In genomic region chr4:169976951-169977350, GRCh38 we compare ENCODE assay signal across 28 cellular contexts.
"Had no signal": no experiment of that assay in that cellular context is flagged by ENCODE, and none has a peak within 500 bp of the region (broad histone marks: within the 10 kb centered on the region; RNA-seq: fewer than 3 reads in every experiment).

No MANE protein-coding gene starts in this region.

- H3K9me3 Mint-ChIP-seq: endodermal cell; memory B cell; mesothelial cell of epicardium; naive thymus-derived CD4-positive, alpha-beta T cell; nephron; stimulated activated naive B cell treated with anti-CD40 and anti-IgM and Interleukin-4, amounts not matched to agents 10 μg/mL and 1 μg/mL and 100 μg/mL, for 72 hours; stimulated activated naive CD8-positive, alpha-beta T cell treated with anti-CD3 and anti-CD28 coated beads, Interleukin-15, Interleukin-2, amounts not matched to agents 100 ng/mL and 50 ng/mL, for 24 hours had no signal

- H3K9me3 ChIP-seq: gastroesophageal sphincter, heart left ventricle, psoas muscle, spleen, thoracic aorta, tibial nerve, upper lobe of right lung, uterus had no signal

- ATAC-seq: gastroesophageal sphincter; heart left ventricle; naive thymus-derived CD4-positive, alpha-beta T cell; psoas muscle; right cardiac atrium; stimulated activated naive B cell treated with anti-CD40 and anti-IgM and Interleukin-4, amounts not matched to agents 10 μg/mL and 1 μg/mL and 100 μg/mL, for 72 hours had no signal

- H3K27ac ChIP-seq: dorsolateral prefrontal cortex, epithelial cell of prostate, foreskin keratinocyte, gastroesophageal sphincter, heart left ventricle, psoas muscle, skin epidermis, spleen, thoracic aorta, tibial nerve, upper lobe of right lung, uterus had no signal

- H3K36me3 ChIP-seq: gastroesophageal sphincter, heart left ventricle, spleen, thoracic aorta, tibial nerve, upper lobe of right lung, uterus had no signal

- FAIRE-seq: colon, kidney had no signal

- H3K4me3 ChIP-seq: dorsolateral prefrontal cortex, gastroesophageal sphincter, heart left ventricle, lung, psoas muscle, skin epidermis, spleen, thoracic aorta, tibial nerve, upper lobe of right lung, uterus had no signal

- H3K4me1 ChIP-seq: foreskin keratinocyte, gastroesophageal sphincter, heart left ventricle, psoas muscle, spleen, tibial nerve, upper lobe of right lung, uterus had no signal

- H3K4me1 Mint-ChIP-seq: memory B cell; mesothelial cell of epicardium; naive thymus-derived CD4-positive, alpha-beta T cell; stimulated activated naive B cell treated with anti-CD40 and anti-IgM and Interleukin-4, amounts not matched to agents 10 μg/mL and 1 μg/mL and 100 μg/mL, for 72 hours had no signal

- H3K36me3 Mint-ChIP-seq: memory B cell; mesothelial cell of epicardium; naive thymus-derived CD4-positive, alpha-beta T cell; stimulated activated naive B cell treated with anti-CD40 and anti-IgM and Interleukin-4, amounts not matched to agents 10 μg/mL and 1 μg/mL and 100 μg/mL, for 72 hours had no signal

- H3K27me3 ChIP-seq: dorsolateral prefrontal cortex, foreskin keratinocyte, tibial nerve, upper lobe of right lung, uterus had no signal

- H3K27ac Mint-ChIP-seq: endodermal cell; memory B cell; mesothelial cell of epicardium; naive thymus-derived CD4-positive, alpha-beta T cell; stimulated activated naive B cell treated with anti-CD40 and anti-IgM and Interleukin-4, amounts not matched to agents 10 μg/mL and 1 μg/mL and 100 μg/mL, for 72 hours; stimulated activated naive CD8-positive, alpha-beta T cell treated with anti-CD3 and anti-CD28 coated beads, Interleukin-15, Interleukin-2, amounts not matched to agents 100 ng/mL and 50 ng/mL, for 24 hours had no signal

- H3K4me3 Mint-ChIP-seq: endodermal cell; memory B cell; mesothelial cell of epicardium; naive thymus-derived CD4-positive, alpha-beta T cell; nephron; stimulated activated naive B cell treated with anti-CD40 and anti-IgM and Interleukin-4, amounts not matched to agents 10 μg/mL and 1 μg/mL and 100 μg/mL, for 72 hours; stimulated activated naive CD8-positive, alpha-beta T cell treated with anti-CD3 and anti-CD28 coated beads, Interleukin-15, Interleukin-2, amounts not matched to agents 100 ng/mL and 50 ng/mL, for 24 hours had no signal

- DNase-seq: dorsolateral prefrontal cortex; effector CD8-positive, alpha-beta T cell; endodermal cell; heart left ventricle; hippocampal formation; kidney; naive thymus-derived CD4-positive, alpha-beta T cell; nucleus accumbens; posterior cingulate gyrus; psoas muscle; right cardiac atrium; spleen; stimulated activated CD4-positive, alpha-beta T cell treated with anti-CD3 and anti-CD28 coated beads, Interleukin-2, amount 100 ng/mL, for 48 hours; stimulated activated naive B cell treated with anti-CD40 and anti-IgM and Interleukin-4, amounts not matched to agents 10 μg/mL and 1 μg/mL and 100 μg/mL, for 72 hours; upper lobe of right lung; uterus had no signal
